Comparison of ENCODE assay signal across 10 cellular contexts in the genomic region with DNA sequence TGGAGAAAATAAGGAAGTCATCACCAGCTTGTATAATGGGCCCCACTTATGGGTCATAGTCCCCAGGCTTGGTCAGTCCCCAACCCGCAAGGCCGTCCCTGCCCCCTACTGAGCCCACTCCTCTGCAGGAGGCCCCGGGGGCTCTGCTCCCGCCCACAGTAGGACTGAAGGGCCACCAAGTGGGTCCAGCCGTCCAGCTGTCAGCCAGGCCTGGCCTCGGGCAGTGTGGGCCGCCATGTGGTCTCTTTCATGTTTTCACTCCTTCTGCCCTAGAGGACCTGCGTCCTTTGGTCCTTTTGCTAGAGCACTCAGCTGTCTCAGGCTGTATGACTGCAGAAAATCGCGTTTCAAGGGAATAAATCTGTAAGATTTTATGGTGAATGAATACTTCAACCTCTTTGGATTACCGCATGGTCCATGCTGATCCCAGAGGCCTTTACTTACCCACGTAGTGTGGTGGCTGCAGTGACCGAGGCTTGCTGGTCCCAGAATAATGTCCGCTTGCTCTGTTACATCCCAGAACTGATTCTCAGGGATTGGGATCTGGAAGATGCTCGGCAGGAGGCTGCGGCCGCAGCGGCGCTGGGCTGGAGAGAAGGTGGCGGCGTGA.
DNase-seq lines count a peak whose midpoint lies in the region; ATAC-seq and TF ChIP-seq lines count a peak whose summit lies in the region.
"Had no signal": no experiment of that assay in that cellular context is flagged by ENCODE, and none has a peak within 500 bp of the region (broad histone marks: within the 10 kb centered on the region; RNA-seq: fewer than 3 reads in every experiment).

No MANE protein-coding gene starts in this region.

- no peaks in the 10 kb centered on the region for H3K36me3 ChIP-seq in esophagus squamous epithelium
- H3K36me3 ChIP-seq in muscle layer of colon (ENCODE audit: insufficient read depth, low read length) = no peaks in the 10 kb centered on the region
- no peaks in the 10 kb centered on the region for H3K36me3 ChIP-seq in suprapubic skin

- no peak for TF ChIP-seq CTCF in WTC11 (IDR thresholded peaks at IDR 0.05)
- TF ChIP-seq CTCF in esophagus squamous epithelium (IDR thresholded peaks at IDR 0.05) = no peak
- no peak for TF ChIP-seq CTCF in suprapubic skin (IDR thresholded peaks at IDR 0.05)
- TF ChIP-seq CTCF in foreskin keratinocyte (conservative IDR thresholded peaks at IDR 0.05) = no peak

- no peak for TF ChIP-seq POLR2A in esophagus squamous epithelium (IDR thresholded peaks at IDR 0.05)
- TF ChIP-seq POLR2A in suprapubic skin (IDR thresholded peaks at IDR 0.05) = no peak

- DNase-seq in WTC11 (ENCODE audit: low spot score) (no peak), esophagus squamous epithelium (lab: John Stamatoyannopoulos, UW) (no peak), suprapubic skin (ENCODE audit: low spot score in 2 of 2) (no peak), Kasumi-1 (lab: John Stamatoyannopoulos, UW) (no peak), foreskin keratinocyte (no peak)
- DNase-seq: activated CD4-positive, CD25-positive, alpha-beta regulatory T cell; activated gamma-delta T cell had no signal

- peak overlapping the region; percentile 80 for H3K27ac Mint-ChIP-seq in WTC11

- no peak for TF ChIP-seq EP300 in suprapubic skin (IDR thresholded peaks at IDR 0.05)

- peaks cover 4% of the 10 kb centered on the region for H3K9me3 Mint-ChIP-seq in WTC11

- ATAC-seq in WTC11 = peak; percentile 42
- no peak for ATAC-seq in HG03520 (IDR thresholded peaks at IDR 0.05; ENCODE audit: unreplicated experiment)
- ATAC-seq in HG02588 (IDR thresholded peaks at IDR 0.05; ENCODE audit: unreplicated experiment) = no peak
- ATAC-seq in foreskin keratinocyte = no peak

- POLR2A ChIA-PET in WTC11 (lab: Charles Lee) = interaction anchor here (1.0 to 1.2 kb wide), 2 partner anchors 20 to 108 kb away, joined by 3 to 4 read pairs; partner anchors contain the start of gene FAM120AOS

- CTCF ChIA-PET in WTC11 (lab: Charles Lee) = interaction anchor here (1.0 to 1.3 kb wide), 3 partner anchors 41 to 192 kb away, joined by 3 to 5 read pairs (median 3); no protein-coding TSS in a partner anchor

- intact Hi-C loops in esophagus squamous epithelium (cut with DNase I) = no loop called here

- H3K9ac ChIP-seq in muscle layer of colon (ENCODE audit: low read length) = no peak overlapping the region

- no peaks in the 10 kb centered on the region for H3K27me3 Mint-ChIP-seq in WTC11 (ENCODE audit: low read depth)

- peaks cover 68% of the 10 kb centered on the region for H3K4me1 Mint-ChIP-seq in WTC11

- peaks cover 6 to 26% (median 9%) of the 10 kb centered on the region in 3 donors for H3K4me1 ChIP-seq in esophagus squamous epithelium
- peaks cover 4% of the 10 kb centered on the region for H3K4me1 ChIP-seq in muscle layer of colon (ENCODE audit: insufficient read depth, low read length)
- H3K4me1 ChIP-seq in suprapubic skin = peaks cover 15% of the 10 kb centered on the region
- no peaks in the 10 kb centered on the region for H3K4me1 ChIP-seq in foreskin keratinocyte

- H3K27ac ChIP-seq in esophagus squamous epithelium = no peak overlapping the region
- no peak overlapping the region for H3K27ac ChIP-seq in muscle layer of colon (ENCODE audit: low read depth, low read length)
- H3K27ac ChIP-seq in suprapubic skin = no peak overlapping the region
- H3K27ac ChIP-seq in foreskin keratinocyte = no peak overlapping the region

- no peaks in the 10 kb centered on the region for H3K9me3 ChIP-seq in esophagus squamous epithelium
- no peaks in the 10 kb centered on the region for H3K9me3 ChIP-seq in muscle layer of colon (ENCODE audit: low read length)
- H3K9me3 ChIP-seq in suprapubic skin = no peaks in the 10 kb centered on the region

- H3K4me3 ChIP-seq in esophagus squamous epithelium = peak overlapping the region; percentile 4 to 65 (median 42)
- H3K4me3 ChIP-seq in muscle layer of colon (ENCODE audit: low read depth in 1 of 2, low read length in 2 of 2) = peak overlapping the region; percentile 38 to 50
- peak overlapping the region; percentile 57 for H3K4me3 ChIP-seq in suprapubic skin

- H3K27me3 ChIP-seq in esophagus squamous epithelium (peaks cover 0 to 34% (median 4%) of the 10 kb centered on the region in 4 donors), muscle layer of colon (ENCODE audit: control insufficient read depth in 1 of 2, insufficient read depth in 2 of 2, low read length in 2 of 2) (peaks cover 0 to 16% of the 10 kb centered on the region in 2 donors), suprapubic skin (peaks cover 23% of the 10 kb centered on the region), foreskin keratinocyte (peaks cover 34% of the 10 kb centered on the region)

- peaks cover 44% of the 10 kb centered on the region for H3K36me3 Mint-ChIP-seq in WTC11

- 53 to 73% methylated on average over 11 of the region's 21 CpGs for WGBS in esophagus squamous epithelium, 2 donors
- 51% methylated on average over 20 of the region's 21 CpGs for WGBS in suprapubic skin

- peak overlapping the region; percentile 73 for H3K4me3 Mint-ChIP-seq in WTC11

TF ChIP-seq in WTC11, 78 proteins besides CTCF, POLR2A, EP300 and RAD21:
- no peak for TF ChIP-seq JAZF1 (CRISPR knock-in tag; IDR thresholded peaks at IDR 0.05)
- TF ChIP-seq, protein P1, sequence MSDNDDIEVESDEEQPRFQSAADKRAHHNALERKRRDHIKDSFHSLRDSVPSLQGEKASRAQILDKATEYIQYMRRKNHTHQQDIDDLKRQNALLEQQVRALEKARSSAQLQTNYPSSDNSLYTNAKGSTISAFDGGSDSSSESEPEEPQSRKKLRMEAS (CRISPR knock-in tag; IDR thresholded peaks at IDR 0.05) = peak; percentile 64; the same call in 1 of the 2 replicates
TF ChIP-seq in WTC11: peak in this region for 1.
